In the genomic region with DNA sequence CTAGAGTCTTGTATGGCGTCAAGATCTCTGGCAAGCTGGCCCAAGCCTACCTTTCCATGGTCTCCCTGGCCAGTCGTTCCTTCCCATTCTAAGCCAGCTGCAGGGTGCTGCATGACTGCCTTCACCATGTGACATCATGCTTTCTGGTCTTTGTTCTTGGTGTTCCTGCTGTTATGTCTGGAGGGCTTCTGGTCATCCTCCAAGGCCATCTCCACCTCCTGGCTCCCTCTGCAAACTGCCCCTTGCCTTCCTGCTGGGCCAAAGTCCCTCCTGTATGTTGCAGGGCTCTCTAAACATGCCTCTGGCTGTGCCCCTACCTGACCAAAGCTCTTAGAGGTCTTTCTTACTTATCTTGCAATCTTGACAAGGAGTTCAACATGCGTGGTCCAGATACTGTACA, we compare ENCODE assay signal across 20 cellular contexts. TPM values are rescaled to one million over a fixed set of nuclear protein-coding genes. Genes with fewer than 3 reads are reported as not detected.
DNase-seq lines count a peak whose midpoint lies in the region; ATAC-seq, FAIRE-seq and TF ChIP-seq lines count a peak whose summit lies in the region.
"Had no signal": no experiment of that assay in that cellular context is flagged by ENCODE, and none has a peak within 500 bp of the region (broad histone marks: within the 10 kb centered on the region; RNA-seq: fewer than 3 reads in every experiment).

No MANE protein-coding gene starts in this region.

- no peak for TF ChIP-seq RAD21 in A549 (conservative IDR thresholded peaks at IDR 0.05 in 1 of 2, IDR thresholded peaks at IDR 0.05 in 1 of 2)

- no peak overlapping the region for H3K4me3 ChIP-seq in A549
- H3K4me3 ChIP-seq: BLaER1 treated with 17β-estradiol and CSF1 and Interleukin-3, amounts not matched to agents 10 nM and 100 nM had no signal

- peaks cover 45% of the 10 kb centered on the region for H3K4me1 ChIP-seq in A549
- H3K4me1 ChIP-seq: BLaER1 treated with 17β-estradiol and CSF1 and Interleukin-3, amounts not matched to agents 10 nM and 100 nM had no signal

- no peaks in the 10 kb centered on the region for H3K4me1 Mint-ChIP-seq in activated CD8-positive, alpha-beta memory T cell treated with anti-CD3 and anti-CD28 coated beads, Interleukin-2, amount 10 ng/mL, durations not matched to agents 7 days and 5 days

- no peaks in the 10 kb centered on the region for H3K27me3 Mint-ChIP-seq in activated CD8-positive, alpha-beta memory T cell treated with anti-CD3 and anti-CD28 coated beads, Interleukin-2, amount 10 ng/mL, durations not matched to agents 7 days and 5 days

- no peak overlapping the region for H3K27ac Mint-ChIP-seq in activated CD8-positive, alpha-beta memory T cell treated with anti-CD3 and anti-CD28 coated beads, Interleukin-2, amount 10 ng/mL, durations not matched to agents 7 days and 5 days
- H3K27ac Mint-ChIP-seq: CD8-positive, alpha-beta T cell had no signal

- H3K4me2 ChIP-seq in A549: no peak overlapping the region
- H3K4me2 ChIP-seq: BLaER1 treated with 17β-estradiol and CSF1 and Interleukin-3, amounts not matched to agents 10 nM and 100 nM had no signal

- H3K9me3 Mint-ChIP-seq in activated CD8-positive, alpha-beta memory T cell treated with anti-CD3 and anti-CD28 coated beads, Interleukin-2, amount 10 ng/mL, durations not matched to agents 7 days and 5 days (ENCODE audit: low read depth): no peaks in the 10 kb centered on the region

- no peak overlapping the region for H3K4me3 Mint-ChIP-seq in activated CD8-positive, alpha-beta memory T cell treated with anti-CD3 and anti-CD28 coated beads, Interleukin-2, amount 10 ng/mL, durations not matched to agents 7 days and 5 days
- H3K4me3 Mint-ChIP-seq: CD8-positive, alpha-beta T cell had no signal

- ATAC-seq in A549 (no peak), HG03139 (IDR thresholded peaks at IDR 0.05; ENCODE audit: unreplicated experiment) (no peak)
- ATAC-seq in activated CD8-positive, alpha-beta memory T cell treated with anti-CD3 and anti-CD28 coated beads, Interleukin-2, amount 10 ng/mL, durations not matched to agents 7 days and 5 days: no peak
- ATAC-seq: CD8-positive, alpha-beta T cell had no signal

- WGBS in A549 (ENCODE audit: missing lambda C conversion rate): 83% methylated on average over 3 of the region's 3 CpGs

- FAIRE-seq in A549 (lab: Jason Lieb, UNC): no peak
- FAIRE-seq: GM12891 had no signal

- DNase-seq in A549 (ENCODE audit: low read depth in 1 of 2, low spot score in 1 of 2): no peak
- peak; percentile 29 for DNase-seq in activated CD8-positive, alpha-beta memory T cell treated with anti-CD3 and anti-CD28 coated beads, Interleukin-2, amount 10 ng/mL, durations not matched to agents 7 days and 5 days
- DNase-seq in islet precursor cell: peak; percentile 36
- DNase-seq in renal cortical epithelial cell (ENCODE audit: low read depth): peak; percentile 39
- DNase-seq in H4 (ENCODE audit: low spot score): no peak
- DNase-seq in NCI-H748 treated with DMSO at 0.1 percent for 48 hours (lab: John Stamatoyannopoulos, UW): no peak
- no peak for DNase-seq in NCI-H2227 treated with DMSO at 0.1 percent for 48 hours (lab: John Stamatoyannopoulos, UW)
- DNase-seq: GOT3, KBM-7, NCI-H1105 treated with DMSO at 0.1 percent for 48 hours, NCI-H1694, NCI-H2081 treated with DMSO at 0.1 percent for 48 hours, NCI-H510A, NCI-H774, SHP77 had no signal

- H3K27ac ChIP-seq in A549: peak overlapping the region; percentile 37 to 87; a peak in 5 of 6 replicates
- H3K27ac ChIP-seq: BLaER1 treated with 17β-estradiol and CSF1 and Interleukin-3, amounts not matched to agents 10 nM and 100 nM had no signal

- POLR2A ChIA-PET in A549 (lab: Yijun Ruan, JAX): no interaction called here

- TF ChIP-seq EP300 in A549 (IDR thresholded peaks at IDR 0.05): no peak

- TF ChIP-seq CTCF in A549 (IDR thresholded peaks at IDR 0.05): no peak

- H3K36me3 Mint-ChIP-seq in activated CD8-positive, alpha-beta memory T cell treated with anti-CD3 and anti-CD28 coated beads, Interleukin-2, amount 10 ng/mL, durations not matched to agents 7 days and 5 days: no peaks in the 10 kb centered on the region
- H3K36me3 Mint-ChIP-seq: CD8-positive, alpha-beta T cell had no signal

- no peak for TF ChIP-seq POLR2A in A549 (IDR thresholded peaks at IDR 0.05; ENCODE audit: low read length)

- CTCF ChIA-PET in A549 (lab: Yijun Ruan, JAX): interaction anchor here (1.0 kb wide), 1 partner anchor 13 kb away, joined by 3 read pairs; no protein-coding TSS in a partner anchor
- CTCF ChIA-PET in activated CD8-positive, alpha-beta memory T cell treated with anti-CD3 and anti-CD28 coated beads, Interleukin-2, amount 10 ng/mL, durations not matched to agents 7 days and 5 days (lab: Charles Lee): no interaction called here

- 0 out of 3 replicates have a peak, but pooled peaks cover 6% of the 10 kb centered on the region for H3K9me3 ChIP-seq in A549

TF ChIP-seq in A549, 52 proteins besides CTCF, POLR2A, EP300 and RAD21:
- TF ChIP-seq SMC3 (IDR thresholded peaks at IDR 0.05) (no peak), TP53 (CRISPR knock-in tag; IDR thresholded peaks at IDR 0.05) (no peak), FOSL2 (IDR thresholded peaks at IDR 0.05) (no peak), FOSL2 (CRISPR knock-in tag; IDR thresholded peaks at IDR 0.05) (no peak), REST (IDR thresholded peaks at IDR 0.05) (no peak), MYC (IDR thresholded peaks at IDR 0.05; ENCODE audit: borderline replicate concordance, low read length) (no peak), POLR2AphosphoS2 (conservative IDR thresholded peaks at IDR 0.05; ENCODE audit: low read length) (no peak), JUNB (IDR thresholded peaks at IDR 0.05) (no peak), ZSCAN20 (CRISPR knock-in tag; IDR thresholded peaks at IDR 0.05) (no peak), RARB (CRISPR knock-in tag; IDR thresholded peaks at IDR 0.05) (no peak)
- TF ChIP-seq, protein P1, sequence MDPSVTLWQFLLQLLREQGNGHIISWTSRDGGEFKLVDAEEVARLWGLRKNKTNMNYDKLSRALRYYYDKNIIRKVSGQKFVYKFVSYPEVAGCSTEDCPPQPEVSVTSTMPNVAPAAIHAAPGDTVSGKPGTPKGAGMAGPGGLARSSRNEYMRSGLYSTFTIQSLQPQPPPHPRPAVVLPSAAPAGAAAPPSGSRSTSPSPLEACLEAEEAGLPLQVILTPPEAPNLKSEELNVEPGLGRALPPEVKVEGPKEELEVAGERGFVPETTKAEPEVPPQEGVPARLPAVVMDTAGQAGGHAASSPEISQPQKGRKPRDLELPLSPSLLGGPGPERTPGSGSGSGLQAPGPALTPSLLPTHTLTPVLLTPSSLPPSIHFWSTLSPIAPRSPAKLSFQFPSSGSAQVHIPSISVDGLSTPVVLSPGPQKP (IDR thresholded peaks at IDR 0.05; ENCODE audit: low read depth, low read length): no peak

RNA-seq across cellular contexts. Expression of gene SHH, which starts 44.4 kb away (rescaled TPM):
- 0.78 and 0.84 TPM in 2 replicates for polyA plus RNA-seq in A549 (2011; rRNA removed)
- polyA plus RNA-seq in A549 (2012; cell fraction: cytosol; rRNA removed): 0.41 and 0.52 TPM in 2 replicates
- 0.49 and 0.78 TPM in 2 replicates for polyA plus RNA-seq in A549 (2012; cell fraction: nucleus; rRNA removed)
- 0.79 to 1.2 TPM (median 1.2 TPM) in 3 replicates for polyA plus RNA-seq in A549 (2017; fragmentation: RNase III; extraction: RNeasy Plus Mini Kit Qiagen cat#74134 plus additional on column Dnase treatment)
- 0.50 and 1.6 TPM in 2 replicates for polyA minus RNA-seq in A549 (2011; rRNA and poly(A)+ RNA removed)
- not detected for total RNA-seq in activated CD8-positive, alpha-beta memory T cell treated with anti-CD3 and anti-CD28 coated beads, Interleukin-2, amount 10 ng/mL, durations not matched to agents 7 days and 5 days
- total RNA-seq in renal cortical epithelial cell: 3.8 and 10.4 TPM in 2 replicates
- not detected in 2 replicates for total RNA-seq in H4 (2014; rRNA removed; shearing (Covaris generic))
- total RNA-seq: CD8-positive, alpha-beta T cell; OCI-LY7 had no signal

Comparison
In these comparisons a context has a peak if more than half of its experiments do, and no peak if none do; other contexts are left out.
1. DNase-seq: peak in activated CD8-positive, alpha-beta memory T cell treated with anti-CD3 and anti-CD28 coated beads, Interleukin-2, amount 10 ng/mL, durations not matched to agents 7 days and 5 days (single experiment), islet precursor cell (single experiment) and renal cortical epithelial cell (single experiment); none in A549 (0 of 2), H4 (single experiment), NCI-H748 treated with DMSO at 0.1 percent for 48 hours (single experiment) and NCI-H2227 treated with DMSO at 0.1 percent for 48 hours (single experiment).